Comparison of ENCODE assay signal across 1 cellular context in the genomic region with DNA sequence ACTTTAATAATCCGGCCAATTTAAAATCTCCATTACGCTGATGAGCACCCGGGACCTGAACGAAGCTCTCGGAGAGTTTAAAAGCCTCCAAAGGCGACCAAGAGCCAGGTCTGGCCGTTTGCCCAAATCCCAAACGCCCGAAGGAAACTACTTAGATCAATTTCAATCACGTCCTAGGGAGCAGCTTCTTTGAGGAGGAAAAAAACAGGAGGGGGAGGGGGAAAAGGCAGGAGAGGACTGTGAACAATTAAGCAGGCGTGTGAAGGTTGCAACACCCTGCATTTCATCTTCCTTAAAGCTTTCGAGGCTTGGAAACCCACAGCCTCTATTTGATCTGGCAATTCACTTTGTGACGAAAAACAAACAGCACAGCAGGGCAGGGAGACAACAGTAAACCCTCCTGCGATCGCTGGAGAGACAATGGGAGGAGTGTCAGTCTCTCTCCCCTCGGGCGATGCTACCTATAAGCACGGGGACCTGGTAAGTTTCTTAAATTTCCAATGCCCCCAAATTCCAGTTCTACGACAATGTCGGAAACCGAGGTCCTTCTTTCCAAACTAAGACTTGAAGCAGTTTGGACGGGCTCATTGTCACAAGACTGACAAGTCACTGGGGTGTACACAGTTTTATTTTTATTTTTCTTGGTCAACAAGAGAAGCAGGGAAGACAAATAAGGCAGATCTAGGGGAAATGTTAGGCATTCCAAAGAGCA.
A peak's percentile ranks its signal among the peaks of the same experiment; 100 is the strongest.
TF ChIP-seq lines count a peak whose summit lies in the region.

No MANE protein-coding gene starts in this region.

TF ChIP-seq in K562, 482 proteins besides CTCF, POLR2A, EP300 and RAD21 (continued from another document and continues in another):
- TF ChIP-seq TAF1 (IDR thresholded peaks at IDR 0.05; ENCODE audit: control insufficient read depth, extremely low read depth, insufficient read depth, low read length, severe bottlenecking) (peak; percentile 19), SMAD3 (CRISPR knock-in tag; conservative IDR thresholded peaks at IDR 0.05) (no peak), LARP7 (IDR thresholded peaks at IDR 0.05) (no peak), NUFIP1 (IDR thresholded peaks at IDR 0.05; ENCODE audit: partially characterized antibody) (no peak), HDAC1 (IDR thresholded peaks at IDR 0.05) (no peak), TCFL5 (CRISPR knock-in tag; conservative IDR thresholded peaks at IDR 0.05) (no peak), SREBF1 (IDR thresholded peaks at IDR 0.05; ENCODE audit: borderline replicate concordance, low read depth, low read length) (no peak), POLR2AphosphoS5 (IDR thresholded peaks at IDR 0.05; ENCODE audit: control insufficient read depth, insufficient read depth, low read depth, low read length) (no peak), NELFE (IDR thresholded peaks at IDR 0.05; ENCODE audit: insufficient read depth, insufficient read length) (no peak), KDM1A (IDR thresholded peaks at IDR 0.05) (no peak), DMBX1 (CRISPR knock-in tag; IDR thresholded peaks at IDR 0.05; ENCODE audit: borderline replicate concordance) (no peak), ZNF79 (CRISPR knock-in tag; IDR thresholded peaks at IDR 0.05; ENCODE audit: low read depth) (no peak), ZNF707 (CRISPR knock-in tag; conservative IDR thresholded peaks at IDR 0.05) (no peak), HLTF (IDR thresholded peaks at IDR 0.05) (no peak), IFI16 (CRISPR knock-in tag; IDR thresholded peaks at IDR 0.05) (no peak), ZNF583 (CRISPR knock-in tag; IDR thresholded peaks at IDR 0.05) (no peak), RBM17 (IDR thresholded peaks at IDR 0.05; ENCODE audit: borderline replicate concordance, low read depth, low read length) (no peak), NCOA1 (IDR thresholded peaks at IDR 0.05; ENCODE audit: low read depth) (no peak), NCOA2 (IDR thresholded peaks at IDR 0.05; ENCODE audit: partially characterized antibody in 2 of 2) (no peak), NFYB (IDR thresholded peaks at IDR 0.05; ENCODE audit: extremely low read depth, insufficient read length) (no peak), ELK3 (CRISPR knock-in tag; IDR thresholded peaks at IDR 0.05) (no peak), PML (IDR thresholded peaks at IDR 0.05; ENCODE audit: low read length) (no peak), EP400 (IDR thresholded peaks at IDR 0.05) (no peak), SOX6 (IDR thresholded peaks at IDR 0.05) (peak; percentile 41; the same call in 1 of the 2 replicates), HCFC1 (IDR thresholded peaks at IDR 0.05; ENCODE audit: low read depth, low read length) (no peak), SAP30 (IDR thresholded peaks at IDR 0.05; ENCODE audit: borderline replicate concordance, insufficient read depth, low read depth, low read length, poor library complexity, severe bottlenecking) (no peak), CREB3L1 (IDR thresholded peaks at IDR 0.05; ENCODE audit: borderline replicate concordance, low read depth) (no peak), MYC (IDR thresholded peaks at IDR 0.05; ENCODE audit: low read depth, low read length) (no peak), MYC (CRISPR knock-in tag; IDR thresholded peaks at IDR 0.05; ENCODE audit: borderline replicate concordance, low read depth) (no peak), L3MBTL2 (IDR thresholded peaks at IDR 0.05) (no peak; the same call in 1 of the 2 replicates), TBL1XR1 (IDR thresholded peaks at IDR 0.05; ENCODE audit: low read length in 2 of 2) (no peak), HOXB6 (CRISPR knock-in tag; IDR thresholded peaks at IDR 0.05; ENCODE audit: borderline replicate concordance) (no peak), XRCC5 (IDR thresholded peaks at IDR 0.05; ENCODE audit: low read depth, low read length) (no peak)
- TF ChIP-seq, protein P1, sequence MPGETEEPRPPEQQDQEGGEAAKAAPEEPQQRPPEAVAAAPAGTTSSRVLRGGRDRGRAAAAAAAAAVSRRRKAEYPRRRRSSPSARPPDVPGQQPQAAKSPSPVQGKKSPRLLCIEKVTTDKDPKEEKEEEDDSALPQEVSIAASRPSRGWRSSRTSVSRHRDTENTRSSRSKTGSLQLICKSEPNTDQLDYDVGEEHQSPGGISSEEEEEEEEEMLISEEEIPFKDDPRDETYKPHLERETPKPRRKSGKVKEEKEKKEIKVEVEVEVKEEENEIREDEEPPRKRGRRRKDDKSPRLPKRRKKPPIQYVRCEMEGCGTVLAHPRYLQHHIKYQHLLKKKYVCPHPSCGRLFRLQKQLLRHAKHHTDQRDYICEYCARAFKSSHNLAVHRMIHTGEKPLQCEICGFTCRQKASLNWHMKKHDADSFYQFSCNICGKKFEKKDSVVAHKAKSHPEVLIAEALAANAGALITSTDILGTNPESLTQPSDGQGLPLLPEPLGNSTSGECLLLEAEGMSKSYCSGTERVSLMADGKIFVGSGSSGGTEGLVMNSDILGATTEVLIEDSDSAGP (CRISPR knock-in tag; IDR thresholded peaks at IDR 0.05), result no peak
- TF ChIP-seq, protein P2, sequence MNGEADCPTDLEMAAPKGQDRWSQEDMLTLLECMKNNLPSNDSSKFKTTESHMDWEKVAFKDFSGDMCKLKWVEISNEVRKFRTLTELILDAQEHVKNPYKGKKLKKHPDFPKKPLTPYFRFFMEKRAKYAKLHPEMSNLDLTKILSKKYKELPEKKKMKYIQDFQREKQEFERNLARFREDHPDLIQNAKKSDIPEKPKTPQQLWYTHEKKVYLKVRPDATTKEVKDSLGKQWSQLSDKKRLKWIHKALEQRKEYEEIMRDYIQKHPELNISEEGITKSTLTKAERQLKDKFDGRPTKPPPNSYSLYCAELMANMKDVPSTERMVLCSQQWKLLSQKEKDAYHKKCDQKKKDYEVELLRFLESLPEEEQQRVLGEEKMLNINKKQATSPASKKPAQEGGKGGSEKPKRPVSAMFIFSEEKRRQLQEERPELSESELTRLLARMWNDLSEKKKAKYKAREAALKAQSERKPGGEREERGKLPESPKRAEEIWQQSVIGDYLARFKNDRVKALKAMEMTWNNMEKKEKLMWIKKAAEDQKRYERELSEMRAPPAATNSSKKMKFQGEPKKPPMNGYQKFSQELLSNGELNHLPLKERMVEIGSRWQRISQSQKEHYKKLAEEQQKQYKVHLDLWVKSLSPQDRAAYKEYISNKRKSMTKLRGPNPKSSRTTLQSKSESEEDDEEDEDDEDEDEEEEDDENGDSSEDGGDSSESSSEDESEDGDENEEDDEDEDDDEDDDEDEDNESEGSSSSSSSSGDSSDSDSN (IDR thresholded peaks at IDR 0.05; ENCODE audit: borderline replicate concordance in 1 of 2, low read depth in 2 of 2, low read length in 2 of 2), result peak in 1 of 2 experiments; percentile 47; a peak in 1 of 4 replicates
- TF ChIP-seq, protein P3, sequence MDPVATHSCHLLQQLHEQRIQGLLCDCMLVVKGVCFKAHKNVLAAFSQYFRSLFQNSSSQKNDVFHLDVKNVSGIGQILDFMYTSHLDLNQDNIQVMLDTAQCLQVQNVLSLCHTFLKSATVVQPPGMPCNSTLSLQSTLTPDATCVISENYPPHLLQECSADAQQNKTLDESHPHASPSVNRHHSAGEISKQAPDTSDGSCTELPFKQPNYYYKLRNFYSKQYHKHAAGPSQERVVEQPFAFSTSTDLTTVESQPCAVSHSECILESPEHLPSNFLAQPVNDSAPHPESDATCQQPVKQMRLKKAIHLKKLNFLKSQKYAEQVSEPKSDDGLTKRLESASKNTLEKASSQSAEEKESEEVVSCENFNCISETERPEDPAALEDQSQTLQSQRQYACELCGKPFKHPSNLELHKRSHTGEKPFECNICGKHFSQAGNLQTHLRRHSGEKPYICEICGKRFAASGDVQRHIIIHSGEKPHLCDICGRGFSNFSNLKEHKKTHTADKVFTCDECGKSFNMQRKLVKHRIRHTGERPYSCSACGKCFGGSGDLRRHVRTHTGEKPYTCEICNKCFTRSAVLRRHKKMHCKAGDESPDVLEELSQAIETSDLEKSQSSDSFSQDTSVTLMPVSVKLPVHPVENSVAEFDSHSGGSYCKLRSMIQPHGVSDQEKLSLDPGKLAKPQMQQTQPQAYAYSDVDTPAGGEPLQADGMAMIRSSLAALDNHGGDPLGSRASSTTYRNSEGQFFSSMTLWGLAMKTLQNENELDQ (CRISPR knock-in tag; IDR thresholded peaks at IDR 0.05; ENCODE audit: borderline replicate concordance), result no peak
- TF ChIP-seq, protein P4, sequence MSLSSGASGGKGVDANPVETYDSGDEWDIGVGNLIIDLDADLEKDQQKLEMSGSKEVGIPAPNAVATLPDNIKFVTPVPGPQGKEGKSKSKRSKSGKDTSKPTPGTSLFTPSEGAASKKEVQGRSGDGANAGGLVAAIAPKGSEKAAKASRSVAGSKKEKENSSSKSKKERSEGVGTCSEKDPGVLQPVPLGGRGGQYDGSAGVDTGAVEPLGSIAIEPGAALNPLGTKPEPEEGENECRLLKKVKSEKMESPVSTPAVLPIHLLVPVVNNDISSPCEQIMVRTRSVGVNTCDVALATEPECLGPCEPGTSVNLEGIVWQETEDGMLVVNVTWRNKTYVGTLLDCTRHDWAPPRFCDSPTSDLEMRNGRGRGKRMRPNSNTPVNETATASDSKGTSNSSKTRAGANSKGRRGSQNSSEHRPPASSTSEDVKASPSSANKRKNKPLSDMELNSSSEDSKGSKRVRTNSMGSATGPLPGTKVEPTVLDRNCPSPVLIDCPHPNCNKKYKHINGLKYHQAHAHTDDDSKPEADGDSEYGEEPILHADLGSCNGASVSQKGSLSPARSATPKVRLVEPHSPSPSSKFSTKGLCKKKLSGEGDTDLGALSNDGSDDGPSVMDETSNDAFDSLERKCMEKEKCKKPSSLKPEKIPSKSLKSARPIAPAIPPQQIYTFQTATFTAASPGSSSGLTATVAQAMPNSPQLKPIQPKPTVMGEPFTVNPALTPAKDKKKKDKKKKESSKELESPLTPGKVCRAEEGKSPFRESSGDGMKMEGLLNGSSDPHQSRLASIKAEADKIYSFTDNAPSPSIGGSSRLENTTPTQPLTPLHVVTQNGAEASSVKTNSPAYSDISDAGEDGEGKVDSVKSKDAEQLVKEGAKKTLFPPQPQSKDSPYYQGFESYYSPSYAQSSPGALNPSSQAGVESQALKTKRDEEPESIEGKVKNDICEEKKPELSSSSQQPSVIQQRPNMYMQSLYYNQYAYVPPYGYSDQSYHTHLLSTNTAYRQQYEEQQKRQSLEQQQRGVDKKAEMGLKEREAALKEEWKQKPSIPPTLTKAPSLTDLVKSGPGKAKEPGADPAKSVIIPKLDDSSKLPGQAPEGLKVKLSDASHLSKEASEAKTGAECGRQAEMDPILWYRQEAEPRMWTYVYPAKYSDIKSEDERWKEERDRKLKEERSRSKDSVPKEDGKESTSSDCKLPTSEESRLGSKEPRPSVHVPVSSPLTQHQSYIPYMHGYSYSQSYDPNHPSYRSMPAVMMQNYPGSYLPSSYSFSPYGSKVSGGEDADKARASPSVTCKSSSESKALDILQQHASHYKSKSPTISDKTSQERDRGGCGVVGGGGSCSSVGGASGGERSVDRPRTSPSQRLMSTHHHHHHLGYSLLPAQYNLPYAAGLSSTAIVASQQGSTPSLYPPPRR (CRISPR knock-in tag; IDR thresholded peaks at IDR 0.05; ENCODE audit: borderline replicate concordance), result no peak
- TF ChIP-seq, protein P5, sequence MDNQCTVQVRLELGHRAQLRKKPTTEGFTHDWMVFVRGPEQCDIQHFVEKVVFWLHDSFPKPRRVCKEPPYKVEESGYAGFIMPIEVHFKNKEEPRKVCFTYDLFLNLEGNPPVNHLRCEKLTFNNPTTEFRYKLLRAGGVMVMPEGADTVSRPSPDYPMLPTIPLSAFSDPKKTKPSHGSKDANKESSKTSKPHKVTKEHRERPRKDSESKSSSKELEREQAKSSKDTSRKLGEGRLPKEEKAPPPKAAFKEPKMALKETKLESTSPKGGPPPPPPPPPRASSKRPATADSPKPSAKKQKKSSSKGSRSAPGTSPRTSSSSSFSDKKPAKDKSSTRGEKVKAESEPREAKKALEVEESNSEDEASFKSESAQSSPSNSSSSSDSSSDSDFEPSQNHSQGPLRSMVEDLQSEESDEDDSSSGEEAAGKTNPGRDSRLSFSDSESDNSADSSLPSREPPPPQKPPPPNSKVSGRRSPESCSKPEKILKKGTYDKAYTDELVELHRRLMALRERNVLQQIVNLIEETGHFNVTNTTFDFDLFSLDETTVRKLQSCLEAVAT (IDR thresholded peaks at IDR 0.05), result peak; percentile 1 to 39; a peak in 2 of 4 replicates
- TF ChIP-seq, protein P6, sequence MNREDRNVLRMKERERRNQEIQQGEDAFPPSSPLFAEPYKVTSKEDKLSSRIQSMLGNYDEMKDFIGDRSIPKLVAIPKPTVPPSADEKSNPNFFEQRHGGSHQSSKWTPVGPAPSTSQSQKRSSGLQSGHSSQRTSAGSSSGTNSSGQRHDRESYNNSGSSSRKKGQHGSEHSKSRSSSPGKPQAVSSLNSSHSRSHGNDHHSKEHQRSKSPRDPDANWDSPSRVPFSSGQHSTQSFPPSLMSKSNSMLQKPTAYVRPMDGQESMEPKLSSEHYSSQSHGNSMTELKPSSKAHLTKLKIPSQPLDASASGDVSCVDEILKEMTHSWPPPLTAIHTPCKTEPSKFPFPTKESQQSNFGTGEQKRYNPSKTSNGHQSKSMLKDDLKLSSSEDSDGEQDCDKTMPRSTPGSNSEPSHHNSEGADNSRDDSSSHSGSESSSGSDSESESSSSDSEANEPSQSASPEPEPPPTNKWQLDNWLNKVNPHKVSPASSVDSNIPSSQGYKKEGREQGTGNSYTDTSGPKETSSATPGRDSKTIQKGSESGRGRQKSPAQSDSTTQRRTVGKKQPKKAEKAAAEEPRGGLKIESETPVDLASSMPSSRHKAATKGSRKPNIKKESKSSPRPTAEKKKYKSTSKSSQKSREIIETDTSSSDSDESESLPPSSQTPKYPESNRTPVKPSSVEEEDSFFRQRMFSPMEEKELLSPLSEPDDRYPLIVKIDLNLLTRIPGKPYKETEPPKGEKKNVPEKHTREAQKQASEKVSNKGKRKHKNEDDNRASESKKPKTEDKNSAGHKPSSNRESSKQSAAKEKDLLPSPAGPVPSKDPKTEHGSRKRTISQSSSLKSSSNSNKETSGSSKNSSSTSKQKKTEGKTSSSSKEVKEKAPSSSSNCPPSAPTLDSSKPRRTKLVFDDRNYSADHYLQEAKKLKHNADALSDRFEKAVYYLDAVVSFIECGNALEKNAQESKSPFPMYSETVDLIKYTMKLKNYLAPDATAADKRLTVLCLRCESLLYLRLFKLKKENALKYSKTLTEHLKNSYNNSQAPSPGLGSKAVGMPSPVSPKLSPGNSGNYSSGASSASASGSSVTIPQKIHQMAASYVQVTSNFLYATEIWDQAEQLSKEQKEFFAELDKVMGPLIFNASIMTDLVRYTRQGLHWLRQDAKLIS (CRISPR knock-in tag; IDR thresholded peaks at IDR 0.05), result peak; percentile 68; the same call in 1 of the 2 replicates
